1 cellular context compared by ENCODE assay signal in genomic region chr9:35096035-35096849, GRCh38.
TF ChIP-seq lines count a peak whose summit lies in the region.

TSS of gene PIGO (minus strand) at chr9:35096591. CDS start at chr9:35095565, 1,026 bp downstream.

TF ChIP-seq in HepG2, 621 proteins besides CTCF, POLR2A, EP300 and RAD21 (continued from another document and continues in another):
- TF ChIP-seq, protein P1, sequence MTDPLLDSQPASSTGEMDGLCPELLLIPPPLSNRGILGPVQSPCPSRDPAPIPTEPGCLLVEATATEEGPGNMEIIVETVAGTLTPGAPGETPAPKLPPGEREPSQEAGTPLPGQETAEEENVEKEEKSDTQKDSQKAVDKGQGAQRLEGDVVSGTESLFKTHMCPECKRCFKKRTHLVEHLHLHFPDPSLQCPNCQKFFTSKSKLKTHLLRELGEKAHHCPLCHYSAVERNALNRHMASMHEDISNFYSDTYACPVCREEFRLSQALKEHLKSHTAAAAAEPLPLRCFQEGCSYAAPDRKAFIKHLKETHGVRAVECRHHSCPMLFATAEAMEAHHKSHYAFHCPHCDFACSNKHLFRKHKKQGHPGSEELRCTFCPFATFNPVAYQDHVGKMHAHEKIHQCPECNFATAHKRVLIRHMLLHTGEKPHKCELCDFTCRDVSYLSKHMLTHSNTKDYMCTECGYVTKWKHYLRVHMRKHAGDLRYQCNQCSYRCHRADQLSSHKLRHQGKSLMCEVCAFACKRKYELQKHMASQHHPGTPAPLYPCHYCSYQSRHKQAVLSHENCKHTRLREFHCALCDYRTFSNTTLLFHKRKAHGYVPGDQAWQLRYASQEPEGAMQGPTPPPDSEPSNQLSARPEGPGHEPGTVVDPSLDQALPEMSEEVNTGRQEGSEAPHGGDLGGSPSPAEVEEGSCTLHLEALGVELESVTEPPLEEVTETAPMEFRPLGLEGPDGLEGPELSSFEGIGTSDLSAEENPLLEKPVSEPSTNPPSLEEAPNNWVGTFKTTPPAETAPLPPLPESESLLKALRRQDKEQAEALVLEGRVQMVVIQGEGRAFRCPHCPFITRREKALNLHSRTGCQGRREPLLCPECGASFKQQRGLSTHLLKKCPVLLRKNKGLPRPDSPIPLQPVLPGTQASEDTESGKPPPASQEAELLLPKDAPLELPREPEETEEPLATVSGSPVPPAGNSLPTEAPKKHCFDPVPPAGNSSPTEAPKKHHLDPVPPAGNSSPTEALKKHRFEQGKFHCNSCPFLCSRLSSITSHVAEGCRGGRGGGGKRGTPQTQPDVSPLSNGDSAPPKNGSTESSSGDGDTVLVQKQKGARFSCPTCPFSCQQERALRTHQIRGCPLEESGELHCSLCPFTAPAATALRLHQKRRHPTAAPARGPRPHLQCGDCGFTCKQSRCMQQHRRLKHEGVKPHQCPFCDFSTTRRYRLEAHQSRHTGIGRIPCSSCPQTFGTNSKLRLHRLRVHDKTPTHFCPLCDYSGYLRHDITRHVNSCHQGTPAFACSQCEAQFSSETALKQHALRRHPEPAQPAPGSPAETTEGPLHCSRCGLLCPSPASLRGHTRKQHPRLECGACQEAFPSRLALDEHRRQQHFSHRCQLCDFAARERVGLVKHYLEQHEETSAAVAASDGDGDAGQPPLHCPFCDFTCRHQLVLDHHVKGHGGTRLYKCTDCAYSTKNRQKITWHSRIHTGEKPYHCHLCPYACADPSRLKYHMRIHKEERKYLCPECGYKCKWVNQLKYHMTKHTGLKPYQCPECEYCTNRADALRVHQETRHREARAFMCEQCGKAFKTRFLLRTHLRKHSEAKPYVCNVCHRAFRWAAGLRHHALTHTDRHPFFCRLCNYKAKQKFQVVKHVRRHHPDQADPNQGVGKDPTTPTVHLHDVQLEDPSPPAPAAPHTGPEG (CRISPR knock-in tag; IDR thresholded peaks at IDR 0.05), result 0 out of 2 replicates have a peak, but pooled peaks have one; percentile 46
- TF ChIP-seq PBX2 (CRISPR knock-in tag; IDR thresholded peaks at IDR 0.05) (no peak), BORCS8-MEF2B (CRISPR knock-in tag; IDR thresholded peaks at IDR 0.05) (peak; percentile 76), SP4 (CRISPR knock-in tag; IDR thresholded peaks at IDR 0.05) (peak; percentile 60; the same call in 1 of the 2 replicates), LCORL (IDR thresholded peaks at IDR 0.05) (no peak; the same call in 1 of the 2 replicates), LCORL (CRISPR knock-in tag; IDR thresholded peaks at IDR 0.05) (peak; percentile 81), ATF2 (CRISPR knock-in tag; IDR thresholded peaks at IDR 0.05) (peak; percentile 84), MXD4 (CRISPR knock-in tag; IDR thresholded peaks at IDR 0.05) (peak; percentile 93), PAF1 (CRISPR knock-in tag; IDR thresholded peaks at IDR 0.05) (no peak), ZNF383 (CRISPR knock-in tag; IDR thresholded peaks at IDR 0.05; ENCODE audit: borderline replicate concordance) (peak; percentile 93; the same call in 1 of the 2 replicates), ZNF136 (CRISPR knock-in tag; IDR thresholded peaks at IDR 0.05; ENCODE audit: low read depth) (no peak; the same call in 1 of the 2 replicates), ZNF570 (CRISPR knock-in tag; IDR thresholded peaks at IDR 0.05; ENCODE audit: borderline replicate concordance) (peak; percentile 90; the same call in 1 of the 2 replicates), MXD3 (CRISPR knock-in tag; IDR thresholded peaks at IDR 0.05) (peak; percentile 91), ZSCAN31 (CRISPR knock-in tag; IDR thresholded peaks at IDR 0.05; ENCODE audit: low read depth) (peak; percentile 97), ZNF619 (CRISPR knock-in tag; IDR thresholded peaks at IDR 0.05) (peak; percentile 91; the same call in 1 of the 2 replicates), ATAD3A (CRISPR knock-in tag; IDR thresholded peaks at IDR 0.05) (no peak), SOX5 (CRISPR knock-in tag; IDR thresholded peaks at IDR 0.05; ENCODE audit: borderline replicate concordance) (peak; percentile 18; the same call in 1 of the 2 replicates), RELA (CRISPR knock-in tag; IDR thresholded peaks at IDR 0.05) (peak; percentile 79; the same call in 1 of the 2 replicates), TFDP1 (CRISPR knock-in tag; IDR thresholded peaks at IDR 0.05; ENCODE audit: borderline replicate concordance) (peak; percentile 52; the same call in 1 of the 2 replicates), ZNF318 (CRISPR knock-in tag; IDR thresholded peaks at IDR 0.05) (0 out of 2 replicates have a peak, but pooled peaks have one; percentile 63), ZNF121 (CRISPR knock-in tag; IDR thresholded peaks at IDR 0.05) (0 out of 2 replicates have a peak, but pooled peaks have one; percentile 59), ZNF263 (CRISPR knock-in tag; IDR thresholded peaks at IDR 0.05) (peak; percentile 88), ZC3H4 (CRISPR knock-in tag; IDR thresholded peaks at IDR 0.05; ENCODE audit: borderline replicate concordance) (peak; percentile 85; the same call in 1 of the 2 replicates), ZNF441 (CRISPR knock-in tag; IDR thresholded peaks at IDR 0.05; ENCODE audit: borderline replicate concordance) (no peak; the same call in 1 of the 2 replicates), DNMT1 (CRISPR knock-in tag; IDR thresholded peaks at IDR 0.05) (no peak), ZBTB7A (CRISPR knock-in tag; IDR thresholded peaks at IDR 0.05) (peak; percentile 12; the same call in 1 of the 2 replicates), ATF7-NPFF (CRISPR knock-in tag; IDR thresholded peaks at IDR 0.05; ENCODE audit: low read depth) (peak; percentile 91), ZNF329 (CRISPR knock-in tag; IDR thresholded peaks at IDR 0.05; ENCODE audit: low read depth) (0 out of 2 replicates have a peak, but pooled peaks have one; percentile 54), THYN1 (CRISPR knock-in tag; IDR thresholded peaks at IDR 0.05; ENCODE audit: borderline replicate concordance, low read depth) (no peak), ZFYVE20 (CRISPR knock-in tag; IDR thresholded peaks at IDR 0.05; ENCODE audit: borderline replicate concordance, low read depth) (no peak), ZNF264 (CRISPR knock-in tag; IDR thresholded peaks at IDR 0.05) (peak; percentile 86), SKI (IDR thresholded peaks at IDR 0.05; ENCODE audit: partially characterized antibody) (peak; percentile 83), GMEB2 (CRISPR knock-in tag; IDR thresholded peaks at IDR 0.05; ENCODE audit: low read depth) (peak; percentile 67), ZNF138 (CRISPR knock-in tag; IDR thresholded peaks at IDR 0.05; ENCODE audit: low read depth) (peak; percentile 90; the same call in 1 of the 2 replicates), ZNF335 (CRISPR knock-in tag; IDR thresholded peaks at IDR 0.05) (peak; percentile 85; the same call in 1 of the 2 replicates), CCAR2 (optimal IDR thresholded peaks at IDR 0.05; ENCODE audit: low read depth, low read length) (no peak), MAFG (CRISPR knock-in tag; IDR thresholded peaks at IDR 0.05) (no peak), ZFP90 (CRISPR knock-in tag; IDR thresholded peaks at IDR 0.05; ENCODE audit: borderline replicate concordance) (peak; percentile 54; the same call in 1 of the 2 replicates), ZNF207 (IDR thresholded peaks at IDR 0.05; ENCODE audit: borderline replicate concordance) (no peak)
